In the genomic region with DNA sequence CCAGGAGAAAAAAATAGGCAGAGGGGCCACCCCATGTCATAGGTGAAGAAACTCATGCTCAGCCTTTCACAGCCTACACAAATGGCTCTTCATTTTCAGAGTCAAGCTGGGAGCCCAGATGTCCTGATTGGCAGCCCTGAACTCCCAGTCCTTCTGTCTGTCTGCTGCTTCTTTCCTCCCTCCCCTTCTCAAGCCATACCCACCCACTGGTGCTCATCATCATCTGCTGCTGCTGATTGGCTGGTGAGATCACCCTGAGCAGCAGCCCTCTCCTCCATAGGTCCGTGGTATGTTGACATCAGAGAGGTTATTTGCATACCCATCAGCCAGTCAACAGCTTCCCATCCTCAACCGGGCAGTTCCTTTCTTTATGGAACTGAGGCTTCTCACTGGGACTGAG, we compare ENCODE assay signal across 9 cellular contexts. TPM values are rescaled to one million over a fixed set of nuclear protein-coding genes. Genes with fewer than 3 reads are reported as not detected.
DNase-seq lines count a peak whose midpoint lies in the region; ATAC-seq and TF ChIP-seq lines count a peak whose summit lies in the region.
"Had no signal": no experiment of that assay in that cellular context is flagged by ENCODE, and none has a peak within 500 bp of the region (broad histone marks: within the 10 kb centered on the region; RNA-seq: fewer than 3 reads in every experiment).

No MANE protein-coding gene starts in this region.

- no peaks in the 10 kb centered on the region for H3K4me1 ChIP-seq in mesendoderm (ENCODE audit: control insufficient read depth, low read depth, low read length)

- H3K27me3 Mint-ChIP-seq in activated T-helper 17 cell treated with anti-CD3 and anti-CD28 coated beads, Interleukin-2, amount 50 U/mL, for 72 hours, result peaks cover 16% of the 10 kb centered on the region

- H4K8ac ChIP-seq in mesendoderm (ENCODE audit: low read depth, low read length), result no peak overlapping the region

- DNase-seq in DMS53 (lab: John Stamatoyannopoulos, UW) (peak; percentile 46), DMS53 treated with DMSO at 0.1 percent for 48 hours (lab: John Stamatoyannopoulos, UW; ENCODE audit: unreplicated experiment) (no peak), NAMALWA (ENCODE audit: low spot score) (peak; percentile 85), mesendoderm (peak; percentile 85), glomerular visceral epithelial cell (ENCODE audit: extremely low spot score) (no peak), hippocampal formation (lab: John Stamatoyannopoulos, UW) (no peak)

- H3K4me2 ChIP-seq in mesendoderm (ENCODE audit: low read length), result no peak overlapping the region

- no peak overlapping the region for H3K27ac Mint-ChIP-seq in activated T-helper 17 cell treated with anti-CD3 and anti-CD28 coated beads, Interleukin-2, amount 50 U/mL, for 72 hours

- no peak overlapping the region for H3K18ac ChIP-seq in mesendoderm (ENCODE audit: low read length)

- H3K56ac ChIP-seq in mesendoderm (ENCODE audit: low read length), result no peak overlapping the region

- H2BK15ac ChIP-seq in mesendoderm (replicated peaks; ENCODE audit: low read depth), result no peak overlapping the region

- H3K36me3 Mint-ChIP-seq in activated T-helper 17 cell treated with anti-CD3 and anti-CD28 coated beads, Interleukin-2, amount 50 U/mL, for 72 hours (ENCODE audit: low read depth), result no peaks in the 10 kb centered on the region

- no peak overlapping the region for H3K4me3 Mint-ChIP-seq in activated T-helper 17 cell treated with anti-CD3 and anti-CD28 coated beads, Interleukin-2, amount 50 U/mL, for 72 hours

- H3K4me1 Mint-ChIP-seq in activated T-helper 17 cell treated with anti-CD3 and anti-CD28 coated beads, Interleukin-2, amount 50 U/mL, for 72 hours, result peaks cover 10% of the 10 kb centered on the region

- H2BK120ac ChIP-seq in mesendoderm (ENCODE audit: low read depth, low read length), result no peak overlapping the region

- H3K4me3 ChIP-seq in mesendoderm (ENCODE audit: low read length), result no peak overlapping the region

- no peaks in the 10 kb centered on the region for H3K36me3 ChIP-seq in mesendoderm (ENCODE audit: control insufficient read depth, insufficient read depth, low read length)

- H3K79me1 ChIP-seq in mesendoderm (ENCODE audit: low read length), result no peaks in the 10 kb centered on the region

- H3K79me2 ChIP-seq in mesendoderm (ENCODE audit: control insufficient read depth, insufficient read depth, low read length), result no peaks in the 10 kb centered on the region

- no peak overlapping the region for H3K27ac ChIP-seq in mesendoderm (ENCODE audit: low read depth, low read length)
- H3K27ac ChIP-seq: 22Rv1 had no signal

- H2AK5ac ChIP-seq in mesendoderm (ENCODE audit: low read length), result no peak overlapping the region

- no CpG with 5 or more reads among the region's 2 CpGs for WGBS in mesendoderm (ENCODE audit: extremely low coverage, insufficient coverage, low lambda C conversion rate)

- no peak for TF ChIP-seq POLR2A in GM18505 (IDR thresholded peaks at IDR 0.05; ENCODE audit: borderline replicate concordance, extremely low read depth, insufficient read depth, insufficient read length)

- no peak overlapping the region for H3K23ac ChIP-seq in mesendoderm (ENCODE audit: low read length)

- no peaks in the 10 kb centered on the region for H3K27me3 ChIP-seq in mesendoderm (ENCODE audit: insufficient read depth, low read length, poor library complexity)

- ATAC-seq in activated T-helper 17 cell treated with anti-CD3 and anti-CD28 coated beads, Interleukin-2, amount 50 U/mL, for 72 hours (replicated peaks), result peak; percentile 28
- no peak for ATAC-seq in GM18505 (IDR thresholded peaks at IDR 0.05; ENCODE audit: unreplicated experiment)

- no peak overlapping the region for H4K5ac ChIP-seq in mesendoderm (ENCODE audit: low read length)

- H3K4ac ChIP-seq in mesendoderm (ENCODE audit: low read depth, low read length), result no peak overlapping the region

- no peak overlapping the region for H2BK5ac ChIP-seq in mesendoderm (ENCODE audit: low read length)

- H3K9me3 Mint-ChIP-seq in activated T-helper 17 cell treated with anti-CD3 and anti-CD28 coated beads, Interleukin-2, amount 50 U/mL, for 72 hours, result no peaks in the 10 kb centered on the region

- no peak overlapping the region for H3K9ac ChIP-seq in mesendoderm (ENCODE audit: low read length)

RNA-seq across cellular contexts. Expression of gene PRDM11, which starts 46.1 kb away (rescaled TPM):
- 1 to 10 TPM in 1 of 2 donors, under 1 TPM in 1; 0.40 to 2.0 TPM for total RNA-seq in activated T-helper 17 cell treated with anti-CD3 and anti-CD28 coated beads, Interleukin-2, amount 50 U/mL, for 72 hours
- polyA plus RNA-seq in mesendoderm (2013, experiment 1 of 2), result 5.4 TPM
- polyA plus RNA-seq in mesendoderm (2013, experiment 2 of 2), result 5.4 TPM

Comparison
In these comparisons a context has a peak if more than half of its experiments do, and no peak if none do; other contexts are left out.
1. DNase-seq: peak in DMS53 (single experiment), NAMALWA (single experiment) and mesendoderm (single experiment); none in DMS53 treated with DMSO at 0.1 percent for 48 hours (single experiment), glomerular visceral epithelial cell (single experiment) and hippocampal formation (0 of 2).